31 cellular contexts compared by ENCODE assay signal in the genomic region with DNA sequence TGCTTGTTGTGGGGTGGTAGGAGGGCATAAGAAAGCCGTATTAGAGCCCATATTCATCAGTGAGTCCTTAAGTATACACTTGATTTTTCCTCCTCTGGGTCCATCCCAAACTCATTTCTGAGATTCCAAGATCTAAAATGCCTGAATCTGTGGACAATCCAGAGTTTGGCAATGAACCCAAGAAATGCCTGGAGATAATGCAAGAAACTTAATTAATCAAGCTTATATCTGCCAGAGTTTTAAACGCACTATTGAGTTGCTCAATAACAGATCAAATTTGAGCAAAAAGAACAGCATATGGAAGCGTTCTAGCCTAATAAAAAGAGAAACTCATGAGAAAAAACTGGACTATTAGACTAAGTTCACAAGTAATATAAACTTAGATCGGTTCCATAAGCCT.
"Had no signal": no experiment of that assay in that cellular context is flagged by ENCODE, and none has a peak within 500 bp of the region (broad histone marks: within the 10 kb centered on the region; RNA-seq: fewer than 3 reads in every experiment).

No MANE protein-coding gene starts in this region.

- H3K9me3 Mint-ChIP-seq: activated CD4-positive, alpha-beta memory T cell treated with anti-CD3 and anti-CD28 coated beads, Interleukin-2, amount 10 ng/mL, durations not matched to agents 7 days and 5 days; activated CD4-positive, alpha-beta T cell treated with anti-CD3 and anti-CD28 coated beads, Interleukin-2, amount 10 ng/mL, durations not matched to agents 24 days and 14 days; activated naive CD4-positive, alpha-beta T cell treated with anti-CD3 and anti-CD28 coated beads, Interleukin-2, amount 50 U/mL, for 24 hours; activated naive CD8-positive, alpha-beta T cell treated with anti-CD3 and anti-CD28 coated beads, Interleukin-2, amount 50 U/mL, for 24 hours; activated T-cell treated with anti-CD3 and anti-CD28 coated beads, Interleukin-2, amount 50 U/mL, for 24 hours; mesothelial cell of epicardium; naive B cell; nephron progenitor cell; T-helper 2 cell treated with Interferon-gamma antibody and Interleukin-4, amounts not matched to agents 5 μg/mL and 100 μg/mL, for 36 hours had no signal

- H3K4me1 ChIP-seq: esophagus muscularis mucosa had no signal

- H3K36me3 ChIP-seq: esophagus muscularis mucosa, heart left ventricle, neutrophil, ovary, thoracic aorta had no signal

- H3K9me3 ChIP-seq: esophagus muscularis mucosa, heart left ventricle, neutrophil, ovary, thoracic aorta had no signal

- H3K27ac Mint-ChIP-seq: activated CD4-positive, alpha-beta memory T cell treated with anti-CD3 and anti-CD28 coated beads, Interleukin-2, amount 10 ng/mL, durations not matched to agents 7 days and 5 days; activated CD4-positive, alpha-beta T cell treated with anti-CD3 and anti-CD28 coated beads, Interleukin-2, amount 10 ng/mL, durations not matched to agents 24 days and 14 days; activated naive CD4-positive, alpha-beta T cell treated with anti-CD3 and anti-CD28 coated beads, Interleukin-2, amount 50 U/mL, for 24 hours; activated naive CD8-positive, alpha-beta T cell treated with anti-CD3 and anti-CD28 coated beads, Interleukin-2, amount 50 U/mL, for 24 hours; activated T-cell treated with anti-CD3 and anti-CD28 coated beads, Interleukin-2, amount 50 U/mL, for 24 hours; immature natural killer cell; mesothelial cell of epicardium; naive B cell; nephron progenitor cell; progenitor cell of endocrine pancreas; T-helper 2 cell treated with Interferon-gamma antibody and Interleukin-4, amounts not matched to agents 5 μg/mL and 100 μg/mL, for 36 hours had no signal

- H3K36me3 Mint-ChIP-seq: activated naive CD4-positive, alpha-beta T cell treated with anti-CD3 and anti-CD28 coated beads, Interleukin-2, amount 50 U/mL, for 24 hours; immature natural killer cell; mesothelial cell of epicardium; naive B cell had no signal

- H3K27ac ChIP-seq: esophagus muscularis mucosa, heart left ventricle, neutrophil, ovary, skin epidermis, thoracic aorta had no signal

- H3K4me3 ChIP-seq: esophagus muscularis mucosa, heart left ventricle, ovary, skin epidermis, thoracic aorta had no signal

- H3K4me1 Mint-ChIP-seq: activated CD4-positive, alpha-beta memory T cell treated with anti-CD3 and anti-CD28 coated beads, Interleukin-2, amount 10 ng/mL, durations not matched to agents 7 days and 5 days; activated CD4-positive, alpha-beta T cell treated with anti-CD3 and anti-CD28 coated beads, Interleukin-2, amount 10 ng/mL, durations not matched to agents 24 days and 14 days; activated naive CD4-positive, alpha-beta T cell treated with anti-CD3 and anti-CD28 coated beads, Interleukin-2, amount 50 U/mL, for 24 hours; activated naive CD8-positive, alpha-beta T cell treated with anti-CD3 and anti-CD28 coated beads, Interleukin-2, amount 50 U/mL, for 24 hours; immature natural killer cell; naive B cell; nephron progenitor cell had no signal

- H3K27me3 Mint-ChIP-seq: activated CD4-positive, alpha-beta memory T cell treated with anti-CD3 and anti-CD28 coated beads, Interleukin-2, amount 10 ng/mL, durations not matched to agents 7 days and 5 days; activated CD4-positive, alpha-beta T cell treated with anti-CD3 and anti-CD28 coated beads, Interleukin-2, amount 10 ng/mL, durations not matched to agents 24 days and 14 days; activated naive CD4-positive, alpha-beta T cell treated with anti-CD3 and anti-CD28 coated beads, Interleukin-2, amount 50 U/mL, for 24 hours; activated naive CD8-positive, alpha-beta T cell treated with anti-CD3 and anti-CD28 coated beads, Interleukin-2, amount 50 U/mL, for 24 hours; activated T-cell treated with anti-CD3 and anti-CD28 coated beads, Interleukin-2, amount 50 U/mL, for 24 hours; naive B cell; progenitor cell of endocrine pancreas had no signal

- DNase-seq: activated CD4-positive, alpha-beta memory T cell treated with anti-CD3 and anti-CD28 coated beads, Interleukin-2, amount 10 ng/mL, durations not matched to agents 7 days and 5 days; activated CD4-positive, alpha-beta T cell treated with anti-CD3 and anti-CD28 coated beads, Interleukin-2, amount 10 ng/mL, durations not matched to agents 24 days and 14 days; activated CD4-positive, CD25-positive, alpha-beta regulatory T cell treated with anti-CD3 and anti-CD28 coated beads, Interleukin-2, amount 50 U/mL, for 72 hours; activated CD8-positive, alpha-beta memory T cell treated with anti-CD3 and anti-CD28 coated beads, Interleukin-2, amount 50 U/mL, for 48 hours; activated gamma-delta T cell treated with Interleukin-2 at 50 U/mL for 16 hours; activated naive CD8-positive, alpha-beta T cell treated with anti-CD3 and anti-CD28 coated beads, Interleukin-2, amount 50 U/mL, for 24 hours; activated T-cell treated with anti-CD3 and anti-CD28 coated beads, Interleukin-2, amount 50 U/mL, for 24 hours; anterior cingulate cortex; effector CD4-positive, alpha-beta T cell; heart left ventricle; hypothalamus; immature natural killer cell; kidney; left colon; mammary epithelial cell; naive B cell; nephron progenitor cell; ovary; stimulated activated CD4-positive, alpha-beta T cell treated with anti-CD3 and anti-CD28 coated beads, Interleukin-12 subunit alpha, Interleukin-12 subunit beta, amount 100 ng/mL, for 4 hours; stimulated activated CD4-positive, alpha-beta T cell treated with anti-CD3 and anti-CD28 coated beads, Interleukin-4, amount 100 ng/mL, for 1 hour; stimulated activated naive CD8-positive, alpha-beta T cell treated with anti-CD3 and anti-CD28 coated beads, Interleukin-15, Interleukin-2, amounts not matched to agents 100 U/mL and 50 U/mL, for 24 hours; T-helper 1 cell; trophoblast cell had no signal

- H3K27me3 ChIP-seq: esophagus muscularis mucosa, heart left ventricle, neutrophil, ovary had no signal

- H3K4me3 Mint-ChIP-seq: activated CD4-positive, alpha-beta memory T cell treated with anti-CD3 and anti-CD28 coated beads, Interleukin-2, amount 10 ng/mL, durations not matched to agents 7 days and 5 days; activated CD4-positive, alpha-beta T cell treated with anti-CD3 and anti-CD28 coated beads, Interleukin-2, amount 10 ng/mL, durations not matched to agents 24 days and 14 days; activated naive CD4-positive, alpha-beta T cell treated with anti-CD3 and anti-CD28 coated beads, Interleukin-2, amount 50 U/mL, for 24 hours; activated naive CD8-positive, alpha-beta T cell treated with anti-CD3 and anti-CD28 coated beads, Interleukin-2, amount 50 U/mL, for 24 hours; activated T-cell treated with anti-CD3 and anti-CD28 coated beads, Interleukin-2, amount 50 U/mL, for 24 hours; immature natural killer cell; mesothelial cell of epicardium; naive B cell; nephron progenitor cell; T-helper 2 cell treated with Interferon-gamma antibody and Interleukin-4, amounts not matched to agents 5 μg/mL and 100 μg/mL, for 36 hours had no signal
